In genomic region chr5:128629162-128629561, GRCh38 we compare ENCODE assay signal across 16 cellular contexts.
"Had no signal": no experiment of that assay in that cellular context is flagged by ENCODE, and none has a peak within 500 bp of the region (broad histone marks: within the 10 kb centered on the region; RNA-seq: fewer than 3 reads in every experiment).

No MANE protein-coding gene starts in this region.

- ATAC-seq: activated CD4-positive, CD25-positive, alpha-beta regulatory T cell treated with anti-CD3 and anti-CD28 coated beads, Interleukin-2, amount 50 U/mL, for 24 hours; left lung; natural killer cell; stimulated activated naive CD8-positive, alpha-beta T cell treated with anti-CD3 and anti-CD28 coated beads, Interleukin-15, Interleukin-2, amounts not matched to agents 100 U/mL and 50 U/mL, for 24 hours had no signal

- H3K27ac Mint-ChIP-seq: activated naive CD8-positive, alpha-beta T cell; endodermal cell; natural killer cell had no signal

- H3K27me3 ChIP-seq: hepatocyte, left lung, neutrophil, transverse colon, vagina had no signal

- H3K9me3 ChIP-seq: left lung, neutrophil, transverse colon, vagina had no signal

- H3K79me2 ChIP-seq: hepatocyte had no signal

- H3K4me3 ChIP-seq: dorsolateral prefrontal cortex, hepatocyte, left lung, transverse colon, vagina had no signal

- H3K4me3 Mint-ChIP-seq: activated naive CD8-positive, alpha-beta T cell; endodermal cell; natural killer cell had no signal

- H3K27me3 Mint-ChIP-seq: activated naive CD8-positive, alpha-beta T cell had no signal

- H3K9me3 Mint-ChIP-seq: endodermal cell had no signal

- H3K4me1 Mint-ChIP-seq: endodermal cell, natural killer cell had no signal

- H2AFZ ChIP-seq: hepatocyte had no signal

- DNase-seq: activated CD4-positive, alpha-beta T cell treated with anti-CD3 and anti-CD28 coated beads, Interleukin-2, amount 50 U/mL, for 1 hour; activated CD8-positive, alpha-beta memory T cell treated with anti-CD3 and anti-CD28 coated beads for 24 hours; activated gamma-delta T cell treated with Interleukin-2 at 50 U/mL for 16 hours; dorsolateral prefrontal cortex; endodermal cell; left lung; natural killer cell; stimulated activated CD4-positive, alpha-beta T cell treated with anti-CD3 and anti-CD28 coated beads, Interleukin-4, amount 100 ng/mL, for 1 hour; stimulated activated naive CD8-positive, alpha-beta T cell treated with anti-CD3 and anti-CD28 coated beads, Interleukin-15, Interleukin-2, amounts not matched to agents 100 U/mL and 50 U/mL, for 24 hours; T1000; transverse colon had no signal

- H3K36me3 Mint-ChIP-seq: activated naive CD8-positive, alpha-beta T cell; natural killer cell had no signal

- H3K36me3 ChIP-seq: left lung, neutrophil, transverse colon, vagina had no signal

- H3K4me1 ChIP-seq: left lung, transverse colon, vagina had no signal

- H3K27ac ChIP-seq: dorsolateral prefrontal cortex, hepatocyte, left lung, neutrophil, transverse colon, vagina had no signal

- H3K4me2 ChIP-seq: hepatocyte had no signal
